9 cellular contexts compared by ENCODE assay signal in genomic region chr10:75405201-75406143, GRCh38. TPM values are rescaled to one million over a fixed set of nuclear protein-coding genes. Genes with fewer than 3 reads are reported as not detected.
DNase-seq lines count a peak whose midpoint lies in the region; ATAC-seq and TF ChIP-seq lines count a peak whose summit lies in the region.
"Had no signal": no experiment of that assay in that cellular context is flagged by ENCODE, and none has a peak within 500 bp of the region (broad histone marks: within the 10 kb centered on the region; RNA-seq: fewer than 3 reads in every experiment).

No MANE protein-coding gene starts in this region.

- H3K27me3 Mint-ChIP-seq in CD4-positive, alpha-beta memory T cell, result peaks cover 52 to 53% of the 10 kb centered on the region in 2 donors
- H3K27me3 Mint-ChIP-seq in naive thymus-derived CD4-positive, alpha-beta T cell, result peaks cover 53 to 83% (median 64%) of the 10 kb centered on the region in 5 donors

- H3K9me3 ChIP-seq in CD4-positive, alpha-beta memory T cell (ENCODE audit: control insufficient read depth in 1 of 2, low read length in 2 of 2), result no peaks in the 10 kb centered on the region
- no peaks in the 10 kb centered on the region for H3K9me3 ChIP-seq in ectodermal cell (ENCODE audit: control insufficient read depth, low read length)
- H3K9me3 ChIP-seq in naive thymus-derived CD4-positive, alpha-beta T cell (ENCODE audit: control insufficient read depth in 2 of 3, low read length in 3 of 3), result no peaks in the 10 kb centered on the region

- H3K27me3 ChIP-seq in CD4-positive, alpha-beta memory T cell (ENCODE audit: insufficient read depth, low read length), result peaks cover 30% of the 10 kb centered on the region
- H3K27me3 ChIP-seq in ectodermal cell (ENCODE audit: control insufficient read depth, insufficient read depth, low read length, poor library complexity, severe bottlenecking), result peaks cover 84% of the 10 kb centered on the region
- H3K27me3 ChIP-seq in naive thymus-derived CD4-positive, alpha-beta T cell (ENCODE audit: control insufficient read depth in 2 of 2, insufficient read depth in 2 of 2, low read length in 2 of 2), result peaks cover 0 to 14% of the 10 kb centered on the region in 2 donors

- H3K27ac ChIP-seq in CD4-positive, alpha-beta memory T cell (ENCODE audit: low read depth, low read length), result no peak overlapping the region
- H3K27ac ChIP-seq in ectodermal cell (ENCODE audit: insufficient read depth, low read depth, low read length, poor library complexity, severe bottlenecking), result peak overlapping the region; percentile 41
- H3K27ac ChIP-seq in naive thymus-derived CD4-positive, alpha-beta T cell (ENCODE audit: low read depth, low read length), result no peak overlapping the region

- intact Hi-C loops in CD4-positive, alpha-beta memory T cell (cut with micrococcal nuclease), result no loop called here
- intact Hi-C loops in naive thymus-derived CD4-positive, alpha-beta T cell (cut with micrococcal nuclease), result loop anchor here (10.0 kb wide), 1 partner anchor 1579 kb away; no protein-coding TSS in a partner anchor

- no peak overlapping the region for H3K4me3 ChIP-seq in CD4-positive, alpha-beta memory T cell (ENCODE audit: low read length in 2 of 2)
- H3K4me3 ChIP-seq in ectodermal cell (ENCODE audit: insufficient read depth, low read depth, low read length) (peak overlapping the region; percentile 91), foreskin fibroblast (ENCODE audit: low read depth in 1 of 2, low read length in 2 of 2) (no peak overlapping the region)
- H3K4me3 ChIP-seq in naive thymus-derived CD4-positive, alpha-beta T cell (ENCODE audit: low read length), result no peak overlapping the region

- no peaks in the 10 kb centered on the region for H3K36me3 ChIP-seq in CD4-positive, alpha-beta memory T cell (ENCODE audit: insufficient read depth, low read length)
- no peaks in the 10 kb centered on the region for H3K36me3 ChIP-seq in ectodermal cell (ENCODE audit: control insufficient read depth, insufficient read depth, low read length)
- no peaks in the 10 kb centered on the region for H3K36me3 ChIP-seq in naive thymus-derived CD4-positive, alpha-beta T cell (ENCODE audit: control insufficient read depth in 2 of 3, insufficient read depth in 3 of 3, low read length in 3 of 3)

- peak overlapping the region in 5 of 8 donors; percentile 29 to 65 (median 51) for H3K4me3 Mint-ChIP-seq in CD4-positive, alpha-beta memory T cell
- H3K4me3 Mint-ChIP-seq in naive thymus-derived CD4-positive, alpha-beta T cell, result peak overlapping the region in 7 of 10 donors; percentile 22 to 79 (median 37)

- CTCF ChIA-PET in CD4-positive, alpha-beta memory T cell (lab: Charles Lee; ENCODE audit: partially characterized antibody), result no interaction called here
- CTCF ChIA-PET in naive thymus-derived CD4-positive, alpha-beta T cell (lab: Charles Lee), result no interaction called here

- H3K36me3 Mint-ChIP-seq in CD4-positive, alpha-beta memory T cell, result peaks cover 0 to 3% of the 10 kb centered on the region in 2 donors
- H3K36me3 Mint-ChIP-seq in naive thymus-derived CD4-positive, alpha-beta T cell, result peaks cover 0 to 7% (median 4%) of the 10 kb centered on the region in 5 donors

- WGBS in ectodermal cell, 2 experiments, result 2 to 3% methylated on average over 57 of the region's 57 CpGs

- ATAC-seq in naive thymus-derived CD4-positive, alpha-beta T cell, result no peak
- ATAC-seq in omental fat pad (ENCODE audit: low FRiP score), result no peak

- TF ChIP-seq CTCF in omental fat pad (IDR thresholded peaks at IDR 0.05), result no peak
- no peak for TF ChIP-seq CTCF in foreskin fibroblast (IDR thresholded peaks at IDR 0.05; ENCODE audit: low read depth, low read length)

- POLR2A ChIA-PET in CD4-positive, alpha-beta memory T cell (lab: Charles Lee; ENCODE audit: partially characterized antibody), result no interaction called here
- POLR2A ChIA-PET in naive thymus-derived CD4-positive, alpha-beta T cell (lab: Charles Lee), result no interaction called here

- H3K27ac Mint-ChIP-seq in CD4-positive, alpha-beta memory T cell, result peak overlapping the region in 1 of 7 donors; percentile 48
- H3K27ac Mint-ChIP-seq in naive thymus-derived CD4-positive, alpha-beta T cell, result peak overlapping the region in 1 of 9 donors; percentile 87

- H3K4me1 ChIP-seq in CD4-positive, alpha-beta memory T cell (ENCODE audit: insufficient read depth, low read length), result peaks cover 49% of the 10 kb centered on the region
- peaks cover 29% of the 10 kb centered on the region for H3K4me1 ChIP-seq in ectodermal cell (ENCODE audit: control insufficient read depth, insufficient read depth, low read length)
- peaks cover 5 to 21% of the 10 kb centered on the region in 2 donors for H3K4me1 ChIP-seq in naive thymus-derived CD4-positive, alpha-beta T cell (ENCODE audit: control insufficient read depth in 2 of 2, insufficient read depth in 2 of 2, low read length in 2 of 2)

- H3K4me1 Mint-ChIP-seq in CD4-positive, alpha-beta memory T cell, result peaks cover 14 to 50% (median 34%) of the 10 kb centered on the region in 4 donors
- H3K4me1 Mint-ChIP-seq in naive thymus-derived CD4-positive, alpha-beta T cell, result peaks cover 27 to 51% (median 45%) of the 10 kb centered on the region in 7 donors

- peaks cover 0 to 4% (median 0%) of the 10 kb centered on the region in 8 donors for H3K9me3 Mint-ChIP-seq in CD4-positive, alpha-beta memory T cell
- H3K9me3 Mint-ChIP-seq in naive thymus-derived CD4-positive, alpha-beta T cell, result peaks cover 0 to 6% (median 2%) of the 10 kb centered on the region in 11 donors

- no peak for DNase-seq in CD4-positive, alpha-beta memory T cell
- DNase-seq in NCI-H2227 (lab: John Stamatoyannopoulos, UW; ENCODE audit: unreplicated experiment) (peak; percentile 66), NCI-H2196 (lab: John Stamatoyannopoulos, UW; ENCODE audit: unreplicated experiment) (no peak), T1000 (lab: John Stamatoyannopoulos, UW) (no peak), omental fat pad (ENCODE audit: low spot score) (no peak), foreskin fibroblast (no peak)
- DNase-seq in naive thymus-derived CD4-positive, alpha-beta T cell, result no peak
- DNase-seq: NCI-H2029 treated with DMSO at 0.1 percent for 48 hours had no signal

RNA-seq across cellular contexts. Expression of gene ZNF503, which starts 3.9 kb away (rescaled TPM):
- total RNA-seq in CD4-positive, alpha-beta memory T cell, result under 1 TPM in 1 of 2 experiments, not detected in 1; 0.12 TPM
- not detected for polyA plus RNA-seq in CD4-positive, alpha-beta memory T cell
- 42.5 TPM for polyA plus RNA-seq in ectodermal cell (2013, experiment 1 of 4)
- 48.6 TPM for polyA plus RNA-seq in ectodermal cell (2013, experiment 2 of 4)
- 60.3 TPM for polyA plus RNA-seq in ectodermal cell (2013, experiment 3 of 4)
- polyA plus RNA-seq in ectodermal cell (2013, experiment 4 of 4), result 64.8 TPM
- 1 to 10 TPM in 1 of 5 experiments, under 1 TPM in 3, not detected in 1; 0.07 to 3.6 (median 0.54) TPM for total RNA-seq in naive thymus-derived CD4-positive, alpha-beta T cell
- polyA plus RNA-seq in naive thymus-derived CD4-positive, alpha-beta T cell, result not detected
- 10 to 100 TPM in 2 of 4 donors, 1 to 10 TPM in 2; 8.0 to 19.8 (median 11.2) TPM for total RNA-seq in omental fat pad

RNA-seq across cellular contexts. Expression of gene LRMDA, which starts 26.0 kb away (rescaled TPM):
- total RNA-seq in CD4-positive, alpha-beta memory T cell, result not detected
- polyA plus RNA-seq in CD4-positive, alpha-beta memory T cell, result not detected
- 0.28 TPM for polyA plus RNA-seq in ectodermal cell (2013, experiment 1 of 4)
- polyA plus RNA-seq in ectodermal cell (2013, experiment 2 of 4), result 1.3 TPM
- polyA plus RNA-seq in ectodermal cell (2013, experiment 3 of 4), result 1.3 TPM
- polyA plus RNA-seq in ectodermal cell (2013, experiment 4 of 4), result 0.65 TPM
- 10 to 100 TPM in 1 of 5 experiments, 1 to 10 TPM in 1, under 1 TPM in 1, not detected in 2; 0.57 to 14.9 (median 3.0) TPM for total RNA-seq in naive thymus-derived CD4-positive, alpha-beta T cell
- not detected for polyA plus RNA-seq in naive thymus-derived CD4-positive, alpha-beta T cell
- total RNA-seq in omental fat pad, result 10 to 100 TPM; 12.0 to 15.9 (median 13.9) TPM
